16 cellular contexts compared by ENCODE assay signal in the genomic region with DNA sequence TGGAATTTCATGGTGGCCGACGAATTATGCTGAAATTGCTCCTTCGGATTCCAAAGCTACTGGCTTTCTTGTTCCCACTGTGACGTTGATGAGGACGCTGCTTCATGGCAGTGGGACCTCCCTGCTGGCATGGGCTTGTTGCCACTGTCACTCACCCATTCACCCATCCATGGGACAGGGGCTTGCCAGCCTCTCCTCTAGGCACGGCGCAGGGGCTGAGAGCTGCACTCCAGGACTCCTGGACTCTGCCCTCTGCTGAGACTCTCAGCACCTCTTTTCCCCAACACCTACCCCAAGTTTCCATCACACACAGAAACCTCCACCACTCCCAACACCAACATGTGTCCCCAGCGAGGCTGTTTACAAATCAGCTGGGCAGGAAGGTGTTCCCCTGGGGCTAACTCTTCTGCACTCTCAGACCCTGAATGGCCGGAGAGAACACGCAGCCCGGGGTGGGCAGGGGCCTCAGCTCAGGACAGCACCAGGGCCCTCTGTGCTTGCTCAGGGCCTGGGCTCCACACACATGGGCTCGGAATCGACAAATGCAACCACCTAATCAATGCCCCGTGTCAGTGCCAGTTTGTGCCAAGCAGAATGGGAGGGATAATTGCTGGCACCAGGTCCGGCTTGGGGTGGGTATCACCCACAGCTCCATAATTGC. TPM values are rescaled to one million over a fixed set of nuclear protein-coding genes. Genes with fewer than 3 reads are reported as not detected.
DNase-seq lines count a peak whose midpoint lies in the region; ATAC-seq lines count a peak whose summit lies in the region.
"Had no signal": no experiment of that assay in that cellular context is flagged by ENCODE, and none has a peak within 500 bp of the region (broad histone marks: within the 10 kb centered on the region; RNA-seq: fewer than 3 reads in every experiment).

No MANE protein-coding gene starts in this region.

- ATAC-seq in left ventricle myocardium superior: no peak
- no peak for ATAC-seq in right cardiac atrium
- ATAC-seq in HG02571 (IDR thresholded peaks at IDR 0.05; ENCODE audit: unreplicated experiment): no peak
- no peak for ATAC-seq in GM18520 (IDR thresholded peaks at IDR 0.05; ENCODE audit: unreplicated experiment)
- ATAC-seq in GM19324 (IDR thresholded peaks at IDR 0.05; ENCODE audit: low FRiP score, unreplicated experiment): no peak
- ATAC-seq: psoas muscle had no signal

- peak overlapping the region; percentile 93 for H3K27ac Mint-ChIP-seq in activated CD4-positive, alpha-beta memory T cell treated with anti-CD3 and anti-CD28 coated beads, Interleukin-2, amount 10 ng/mL, durations not matched to agents 7 days and 5 days
- H3K27ac Mint-ChIP-seq in immature natural killer cell: peak overlapping the region; percentile 91 to 98 (median 95)

- peaks cover 66% of the 10 kb centered on the region for H3K36me3 Mint-ChIP-seq in activated CD4-positive, alpha-beta memory T cell treated with anti-CD3 and anti-CD28 coated beads, Interleukin-2, amount 10 ng/mL, durations not matched to agents 7 days and 5 days (ENCODE audit: low read depth)
- peaks cover 12 to 33% (median 16%) of the 10 kb centered on the region in 3 donors for H3K36me3 Mint-ChIP-seq in immature natural killer cell

- DNase-seq in left ventricle myocardium superior: peak; percentile 4
- DNase-seq in right cardiac atrium: no peak
- no peak for DNase-seq in activated CD4-positive, alpha-beta memory T cell treated with anti-CD3 and anti-CD28 coated beads, Interleukin-2, amount 10 ng/mL, durations not matched to agents 7 days and 5 days
- no peak for DNase-seq in immature natural killer cell
- DNase-seq in Kasumi-1 (lab: John Stamatoyannopoulos, UW): no peak
- DNase-seq: BE2C, H9, NCI-H1694 treated with DMSO at 0.1 percent for 48 hours, NCI-H510A, T1000, uterus had no signal

- WGBS in right cardiac atrium: 83% methylated on average over 15 of the region's 15 CpGs

- H3K9me3 ChIP-seq in right cardiac atrium (ENCODE audit: control insufficient read depth, low read length): no peaks in the 10 kb centered on the region
- H3K9me3 ChIP-seq: BE2C, mucosa of descending colon, psoas muscle, uterus had no signal

- no peak overlapping the region for H3K27ac ChIP-seq in right cardiac atrium (ENCODE audit: low read length)
- H3K27ac ChIP-seq: psoas muscle, uterus had no signal

- POLR2A ChIA-PET in activated CD4-positive, alpha-beta memory T cell treated with anti-CD3 and anti-CD28 coated beads, Interleukin-2, amount 10 ng/mL, durations not matched to agents 7 days and 5 days (lab: Charles Lee): interaction anchor here (1.4 to 9.2 kb wide), 4 partner anchors 11 to 45 kb away, joined by 4 to 203 read pairs (median 8); partner anchors contain the start of gene PTTG1IP

- intact Hi-C loops in left ventricle myocardium superior (cut with micrococcal nuclease) (no loop called here), right cardiac atrium (cut with DNase I) (no loop called here)

- no peaks in the 10 kb centered on the region for H3K4me1 ChIP-seq in right cardiac atrium (ENCODE audit: control insufficient read depth, insufficient read depth, low read length)
- H3K4me1 ChIP-seq: BE2C, psoas muscle, uterus had no signal

- H3K27me3 Mint-ChIP-seq in activated CD4-positive, alpha-beta memory T cell treated with anti-CD3 and anti-CD28 coated beads, Interleukin-2, amount 10 ng/mL, durations not matched to agents 7 days and 5 days: no peaks in the 10 kb centered on the region
- H3K27me3 Mint-ChIP-seq in immature natural killer cell (ENCODE audit: low read depth in 3 of 3): peaks cover 10 to 28% (median 28%) of the 10 kb centered on the region in 3 donors

- peak overlapping the region; percentile 100 for H3K4me3 Mint-ChIP-seq in activated CD4-positive, alpha-beta memory T cell treated with anti-CD3 and anti-CD28 coated beads, Interleukin-2, amount 10 ng/mL, durations not matched to agents 7 days and 5 days
- peak overlapping the region; percentile 85 to 100 (median 100) for H3K4me3 Mint-ChIP-seq in immature natural killer cell

- H3K4me1 Mint-ChIP-seq in activated CD4-positive, alpha-beta memory T cell treated with anti-CD3 and anti-CD28 coated beads, Interleukin-2, amount 10 ng/mL, durations not matched to agents 7 days and 5 days: peaks cover 70% of the 10 kb centered on the region
- peaks cover 76 to 77% of the 10 kb centered on the region in 2 donors for H3K4me1 Mint-ChIP-seq in immature natural killer cell

- no peaks in the 10 kb centered on the region for H3K9me3 Mint-ChIP-seq in activated CD4-positive, alpha-beta memory T cell treated with anti-CD3 and anti-CD28 coated beads, Interleukin-2, amount 10 ng/mL, durations not matched to agents 7 days and 5 days
- H3K9me3 Mint-ChIP-seq in immature natural killer cell: no peaks in the 10 kb centered on the region
- H3K9me3 Mint-ChIP-seq: H9 had no signal

- H3K27me3 ChIP-seq in right cardiac atrium (ENCODE audit: control insufficient read depth, insufficient read depth): no peaks in the 10 kb centered on the region
- H3K27me3 ChIP-seq: uterus had no signal

- H3K4me3 ChIP-seq in right cardiac atrium (ENCODE audit: low read length): no peak overlapping the region
- H3K4me3 ChIP-seq: mucosa of descending colon, psoas muscle, uterus had no signal

- CTCF ChIA-PET in activated CD4-positive, alpha-beta memory T cell treated with anti-CD3 and anti-CD28 coated beads, Interleukin-2, amount 10 ng/mL, durations not matched to agents 7 days and 5 days (lab: Charles Lee): interaction anchor here (0.9 to 1.8 kb wide), 5 partner anchors 9 to 221 kb away, joined by 3 to 7 read pairs (median 5); no protein-coding TSS in a partner anchor

RNA-seq across cellular contexts. Expression of gene ITGB2, which starts 3.1 kb away (rescaled TPM):
- total RNA-seq in left ventricle myocardium superior (26.5 TPM), right cardiac atrium (10 to 100 TPM; 19.1 to 46.5 (median 33.7) TPM)
- polyA plus RNA-seq in right cardiac atrium (11.9 TPM), immature natural killer cell (1,000 to 10,000 TPM; 1,416 to 2,161 (median 1,452) TPM)
- total RNA-seq in activated CD4-positive, alpha-beta memory T cell treated with anti-CD3 and anti-CD28 coated beads, Interleukin-2, amount 10 ng/mL, durations not matched to agents 7 days and 5 days: 100 to 1,000 TPM; 631 to 642 TPM

RNA-seq across cellular contexts. Expression of gene SLX9, which starts 22.3 kb away (rescaled TPM):
- total RNA-seq in left ventricle myocardium superior (69.9 TPM), right cardiac atrium (10 to 100 TPM; 19.2 to 26.5 (median 24.1) TPM)
- polyA plus RNA-seq in right cardiac atrium (25.1 TPM), immature natural killer cell (10 to 100 TPM in 2 of 3 donors, 1 to 10 TPM in 1; 7.1 to 12.4 (median 11.3) TPM)
- 10 to 100 TPM; 42.4 to 47.0 TPM for total RNA-seq in activated CD4-positive, alpha-beta memory T cell treated with anti-CD3 and anti-CD28 coated beads, Interleukin-2, amount 10 ng/mL, durations not matched to agents 7 days and 5 days

RNA-seq across cellular contexts. Expression of gene PTTG1IP, which starts 44.1 kb away (rescaled TPM):
- total RNA-seq in left ventricle myocardium superior (143 TPM), right cardiac atrium (100 to 1,000 TPM; 192 to 206 (median 197) TPM)
- polyA plus RNA-seq in right cardiac atrium (172 TPM), immature natural killer cell (100 to 1,000 TPM in 1 of 3 donors, 10 to 100 TPM in 2; 67.7 to 103 (median 92.9) TPM)
- 10 to 100 TPM; 80.3 to 82.6 TPM for total RNA-seq in activated CD4-positive, alpha-beta memory T cell treated with anti-CD3 and anti-CD28 coated beads, Interleukin-2, amount 10 ng/mL, durations not matched to agents 7 days and 5 days

Comparison
In these comparisons a context has a peak if more than half of its experiments do, and no peak if none do; other contexts are left out.
1. RNA of gene ITGB2, which starts 3.1 kb away (total RNA-seq): 631 to 642 TPM in activated CD4-positive, alpha-beta memory T cell treated with anti-CD3 and anti-CD28 coated beads, Interleukin-2, amount 10 ng/mL, durations not matched to agents 7 days and 5 days; 19.1 to 46.5 TPM in right cardiac atrium and 26.5 TPM in left ventricle myocardium superior (single experiment); every median in the first group is over 10 times any median in the second.